1 cellular context compared by ENCODE assay signal in the genomic region with DNA sequence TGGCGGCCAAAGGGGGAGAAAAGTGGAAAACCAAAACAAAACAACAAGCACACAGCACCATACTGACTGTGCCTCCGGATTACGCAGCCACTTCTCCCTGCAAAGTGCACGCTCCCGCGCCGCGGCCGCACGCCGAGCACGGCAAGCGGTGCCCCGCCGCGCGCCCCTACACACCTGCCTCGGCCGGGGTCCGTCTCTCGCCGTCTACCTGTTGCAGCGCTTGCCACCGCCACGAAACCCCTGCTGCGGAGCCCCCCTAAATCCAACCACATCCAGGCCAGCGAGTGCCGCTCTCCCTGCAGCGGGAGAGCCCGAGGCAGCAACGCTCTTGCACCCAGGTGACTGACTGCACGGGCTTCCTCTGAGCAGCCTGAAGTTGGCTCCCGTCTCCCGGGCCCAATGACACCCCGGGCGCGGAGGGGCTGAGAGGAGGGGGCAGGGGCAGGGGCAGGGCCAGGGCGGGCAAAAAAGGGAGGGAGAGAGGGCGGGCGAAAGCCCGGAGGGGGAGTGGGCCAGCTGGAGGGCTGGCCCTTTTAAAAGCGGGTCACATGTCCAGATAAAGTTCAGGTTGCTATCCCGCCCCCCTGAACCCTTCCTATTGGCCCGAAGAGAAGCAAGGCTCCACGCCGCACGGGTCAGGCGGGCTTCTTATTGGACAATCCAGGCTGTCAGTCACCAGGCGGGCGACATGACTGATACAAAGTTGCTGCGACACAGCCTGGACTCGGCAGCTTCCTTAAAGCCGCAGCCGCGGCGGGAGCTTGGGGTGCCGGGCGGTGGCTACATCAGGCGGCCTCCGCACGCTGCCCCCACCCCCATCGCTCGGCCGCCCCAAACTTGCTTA.
TF ChIP-seq lines count a peak whose summit lies in the region.

A gene (minus strand): TSS at position 429 of the 844 bp plus-strand sequence.

TF ChIP-seq in K562, 482 proteins besides CTCF, POLR2A, EP300 and RAD21 (continued from another document):
- TF ChIP-seq, protein P1, sequence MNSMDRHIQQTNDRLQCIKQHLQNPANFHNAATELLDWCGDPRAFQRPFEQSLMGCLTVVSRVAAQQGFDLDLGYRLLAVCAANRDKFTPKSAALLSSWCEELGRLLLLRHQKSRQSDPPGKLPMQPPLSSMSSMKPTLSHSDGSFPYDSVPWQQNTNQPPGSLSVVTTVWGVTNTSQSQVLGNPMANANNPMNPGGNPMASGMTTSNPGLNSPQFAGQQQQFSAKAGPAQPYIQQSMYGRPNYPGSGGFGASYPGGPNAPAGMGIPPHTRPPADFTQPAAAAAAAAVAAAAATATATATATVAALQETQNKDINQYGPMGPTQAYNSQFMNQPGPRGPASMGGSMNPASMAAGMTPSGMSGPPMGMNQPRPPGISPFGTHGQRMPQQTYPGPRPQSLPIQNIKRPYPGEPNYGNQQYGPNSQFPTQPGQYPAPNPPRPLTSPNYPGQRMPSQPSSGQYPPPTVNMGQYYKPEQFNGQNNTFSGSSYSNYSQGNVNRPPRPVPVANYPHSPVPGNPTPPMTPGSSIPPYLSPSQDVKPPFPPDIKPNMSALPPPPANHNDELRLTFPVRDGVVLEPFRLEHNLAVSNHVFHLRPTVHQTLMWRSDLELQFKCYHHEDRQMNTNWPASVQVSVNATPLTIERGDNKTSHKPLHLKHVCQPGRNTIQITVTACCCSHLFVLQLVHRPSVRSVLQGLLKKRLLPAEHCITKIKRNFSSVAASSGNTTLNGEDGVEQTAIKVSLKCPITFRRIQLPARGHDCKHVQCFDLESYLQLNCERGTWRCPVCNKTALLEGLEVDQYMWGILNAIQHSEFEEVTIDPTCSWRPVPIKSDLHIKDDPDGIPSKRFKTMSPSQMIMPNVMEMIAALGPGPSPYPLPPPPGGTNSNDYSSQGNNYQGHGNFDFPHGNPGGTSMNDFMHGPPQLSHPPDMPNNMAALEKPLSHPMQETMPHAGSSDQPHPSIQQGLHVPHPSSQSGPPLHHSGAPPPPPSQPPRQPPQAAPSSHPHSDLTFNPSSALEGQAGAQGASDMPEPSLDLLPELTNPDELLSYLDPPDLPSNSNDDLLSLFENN (IDR thresholded peaks at IDR 0.05; ENCODE audit: low read depth in 2 of 2, low read length in 2 of 2), result no peak
- TF ChIP-seq HSF4 (CRISPR knock-in tag; IDR thresholded peaks at IDR 0.05; ENCODE audit: borderline replicate concordance) (no peak), HDAC1 (IDR thresholded peaks at IDR 0.05) (0 out of 4 replicates have a peak, but pooled peaks of 1 of the 2 experiments have one; percentile 42), YY1 (IDR thresholded peaks at IDR 0.05; ENCODE audit: borderline replicate concordance in 1 of 3, control insufficient read depth in 1 of 3, extremely low read depth in 1 of 3, insufficient read depth in 3 of 3, insufficient read length in 1 of 3, insufficient replicate concordance in 2 of 3, low read depth in 1 of 3, low read length in 2 of 3) (peak in 2 of 3 experiments; percentile 26 to 56), ATF7 (IDR thresholded peaks at IDR 0.05) (peak; percentile 41), KDM5B (IDR thresholded peaks at IDR 0.05; ENCODE audit: insufficient replicate concordance, low read depth, low read length) (peak; percentile 93), TRIM28 (IDR thresholded peaks at IDR 0.05) (no peak), NFYB (IDR thresholded peaks at IDR 0.05; ENCODE audit: extremely low read depth, insufficient read length) (peak; percentile 83), CBX2 (IDR thresholded peaks at IDR 0.05; ENCODE audit: insufficient read depth, low read length, poor library complexity, severe bottlenecking) (no peak), SIX5 (IDR thresholded peaks at IDR 0.05; ENCODE audit: borderline replicate concordance in 1 of 2, insufficient read depth in 1 of 2, low read depth in 1 of 2, low read length in 2 of 2) (no peak), TAF7 (tag; IDR thresholded peaks at IDR 0.05) (no peak; the same call in 1 of the 2 replicates), ZNF239 (CRISPR knock-in tag; IDR thresholded peaks at IDR 0.05) (no peak), ESRRB (CRISPR knock-in tag; IDR thresholded peaks at IDR 0.05; ENCODE audit: borderline replicate concordance) (no peak), HMGN3 (IDR thresholded peaks at IDR 0.05; ENCODE audit: borderline replicate concordance, extremely low read depth, insufficient read length, low read depth, low read length) (peak; percentile 38), NEUROD1 (IDR thresholded peaks at IDR 0.05; ENCODE audit: borderline replicate concordance, low read depth, low read length, partially characterized antibody) (peak; percentile 80), TOE1 (IDR thresholded peaks at IDR 0.05; ENCODE audit: borderline replicate concordance) (peak; percentile 57; the same call in 1 of the 2 replicates), TOE1 (CRISPR knock-in tag; IDR thresholded peaks at IDR 0.05; ENCODE audit: borderline replicate concordance, low read depth) (no peak), BCOR (IDR thresholded peaks at IDR 0.05) (no peak), KAT8 (IDR thresholded peaks at IDR 0.05; ENCODE audit: low read depth) (no peak), NR2C2 (CRISPR knock-in tag; IDR thresholded peaks at IDR 0.05) (no peak), NR2C2 (tag; IDR thresholded peaks at IDR 0.05) (peak; percentile 45; the same call in 1 of the 2 replicates), L3MBTL2 (IDR thresholded peaks at IDR 0.05) (peak; percentile 33), SIN3A (IDR thresholded peaks at IDR 0.05; ENCODE audit: borderline replicate concordance in 2 of 2, control insufficient read depth in 1 of 2, low read depth in 2 of 2, low read length in 2 of 2) (0 out of 4 replicates have a peak, but pooled peaks of 1 of the 2 experiments have one; percentile 42), TAF9B (IDR thresholded peaks at IDR 0.05; ENCODE audit: partially characterized antibody) (peak; percentile 27), SUPT5H (IDR thresholded peaks at IDR 0.05) (peak; percentile 65), ZNF699 (CRISPR knock-in tag; IDR thresholded peaks at IDR 0.05; ENCODE audit: insufficient replicate concordance) (no peak), KAT7 (CRISPR knock-in tag; IDR thresholded peaks at IDR 0.05; ENCODE audit: borderline replicate concordance) (0 out of 2 replicates have a peak, but pooled peaks have one; percentile 46), KDM1A (IDR thresholded peaks at IDR 0.05) (no peak), CTBP1 (IDR thresholded peaks at IDR 0.05; ENCODE audit: borderline replicate concordance) (0 out of 2 replicates have a peak, but pooled peaks have one; percentile 10)
- TF ChIP-seq, protein P2, sequence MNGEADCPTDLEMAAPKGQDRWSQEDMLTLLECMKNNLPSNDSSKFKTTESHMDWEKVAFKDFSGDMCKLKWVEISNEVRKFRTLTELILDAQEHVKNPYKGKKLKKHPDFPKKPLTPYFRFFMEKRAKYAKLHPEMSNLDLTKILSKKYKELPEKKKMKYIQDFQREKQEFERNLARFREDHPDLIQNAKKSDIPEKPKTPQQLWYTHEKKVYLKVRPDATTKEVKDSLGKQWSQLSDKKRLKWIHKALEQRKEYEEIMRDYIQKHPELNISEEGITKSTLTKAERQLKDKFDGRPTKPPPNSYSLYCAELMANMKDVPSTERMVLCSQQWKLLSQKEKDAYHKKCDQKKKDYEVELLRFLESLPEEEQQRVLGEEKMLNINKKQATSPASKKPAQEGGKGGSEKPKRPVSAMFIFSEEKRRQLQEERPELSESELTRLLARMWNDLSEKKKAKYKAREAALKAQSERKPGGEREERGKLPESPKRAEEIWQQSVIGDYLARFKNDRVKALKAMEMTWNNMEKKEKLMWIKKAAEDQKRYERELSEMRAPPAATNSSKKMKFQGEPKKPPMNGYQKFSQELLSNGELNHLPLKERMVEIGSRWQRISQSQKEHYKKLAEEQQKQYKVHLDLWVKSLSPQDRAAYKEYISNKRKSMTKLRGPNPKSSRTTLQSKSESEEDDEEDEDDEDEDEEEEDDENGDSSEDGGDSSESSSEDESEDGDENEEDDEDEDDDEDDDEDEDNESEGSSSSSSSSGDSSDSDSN (IDR thresholded peaks at IDR 0.05; ENCODE audit: borderline replicate concordance in 1 of 2, low read depth in 2 of 2, low read length in 2 of 2), result 0 out of 4 replicates have a peak, but pooled peaks of 1 of the 2 experiments have one; percentile 39
- TF ChIP-seq, protein P3, sequence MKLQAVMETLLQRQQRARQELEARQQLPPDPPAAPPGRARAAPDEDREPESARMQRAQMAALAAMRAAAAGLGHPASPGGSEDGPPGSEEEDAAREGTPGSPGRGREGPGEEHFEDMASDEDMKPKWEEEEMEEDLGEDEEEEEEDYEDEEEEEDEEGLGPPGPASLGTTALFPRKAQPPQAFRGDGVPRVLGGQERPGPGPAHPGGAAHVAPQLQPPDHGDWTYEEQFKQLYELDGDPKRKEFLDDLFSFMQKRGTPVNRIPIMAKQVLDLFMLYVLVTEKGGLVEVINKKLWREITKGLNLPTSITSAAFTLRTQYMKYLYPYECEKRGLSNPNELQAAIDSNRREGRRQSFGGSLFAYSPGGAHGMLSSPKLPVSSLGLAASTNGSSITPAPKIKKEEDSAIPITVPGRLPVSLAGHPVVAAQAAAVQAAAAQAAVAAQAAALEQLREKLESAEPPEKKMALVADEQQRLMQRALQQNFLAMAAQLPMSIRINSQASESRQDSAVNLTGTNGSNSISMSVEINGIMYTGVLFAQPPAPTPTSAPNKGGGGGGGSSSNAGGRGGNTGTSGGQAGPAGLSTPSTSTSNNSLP (IDR thresholded peaks at IDR 0.05; ENCODE audit: borderline replicate concordance, low read depth, low read length), result no peak
- TF ChIP-seq, protein P4, sequence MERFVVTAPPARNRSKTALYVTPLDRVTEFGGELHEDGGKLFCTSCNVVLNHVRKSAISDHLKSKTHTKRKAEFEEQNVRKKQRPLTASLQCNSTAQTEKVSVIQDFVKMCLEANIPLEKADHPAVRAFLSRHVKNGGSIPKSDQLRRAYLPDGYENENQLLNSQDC (CRISPR knock-in tag; IDR thresholded peaks at IDR 0.05), result 0 out of 2 replicates have a peak, but pooled peaks have one; percentile 55
